In genomic region chr3:134378384-134378783, GRCh38 we compare ENCODE assay signal across 2 cellular contexts.
TF ChIP-seq lines count a peak whose summit lies in the region.

No MANE protein-coding gene starts in this region.

TF ChIP-seq in IMR-90, 13 proteins besides CTCF, POLR2A, EP300 and RAD21 (continued from another document):
- TF ChIP-seq BHLHE40 (IDR thresholded peaks at IDR 0.05; ENCODE audit: low read depth, low read length) (no peak), CHD1 (IDR thresholded peaks at IDR 0.05; ENCODE audit: low read depth, low read length) (no peak), USF2 (IDR thresholded peaks at IDR 0.05; ENCODE audit: low read depth, low read length) (no peak), CEBPB (IDR thresholded peaks at IDR 0.05; ENCODE audit: low read depth, low read length) (no peak), MXI1 (IDR thresholded peaks at IDR 0.05; ENCODE audit: borderline replicate concordance, low read depth, low read length) (no peak), FOS (IDR thresholded peaks at IDR 0.05; ENCODE audit: low read depth, low read length) (no peak), MAZ (IDR thresholded peaks at IDR 0.05; ENCODE audit: borderline replicate concordance, low read depth, low read length) (no peak), NFE2L2 (IDR thresholded peaks at IDR 0.05; ENCODE audit: low read depth, low read length) (no peak), RCOR1 (IDR thresholded peaks at IDR 0.05; ENCODE audit: insufficient replicate concordance, low read length) (no peak), SMC3 (IDR thresholded peaks at IDR 0.05; ENCODE audit: low read depth, low read length) (no peak), MAFK (IDR thresholded peaks at IDR 0.05; ENCODE audit: low read depth, low read length) (no peak), ELK1 (IDR thresholded peaks at IDR 0.05; ENCODE audit: borderline replicate concordance, low read depth, low read length) (no peak)
TF ChIP-seq in IMR-90: peak in this region for 0.

TF ChIP-seq in K562, 482 proteins besides CTCF, POLR2A, EP300 and RAD21:
- TF ChIP-seq ZBTB7A (IDR thresholded peaks at IDR 0.05; ENCODE audit: borderline replicate concordance, control insufficient read depth, low read depth, low read length) (peak; percentile 29; the same call in 1 of the 2 replicates), BRF2 (IDR thresholded peaks at IDR 0.05; ENCODE audit: borderline replicate concordance, insufficient read depth, insufficient read length) (no peak), ZBTB26 (CRISPR knock-in tag; IDR thresholded peaks at IDR 0.05) (no peak), DEAF1 (CRISPR knock-in tag; IDR thresholded peaks at IDR 0.05) (0 out of 2 replicates have a peak, but pooled peaks have one; percentile 12)
